11 cellular contexts compared by ENCODE assay signal in the genomic region with DNA sequence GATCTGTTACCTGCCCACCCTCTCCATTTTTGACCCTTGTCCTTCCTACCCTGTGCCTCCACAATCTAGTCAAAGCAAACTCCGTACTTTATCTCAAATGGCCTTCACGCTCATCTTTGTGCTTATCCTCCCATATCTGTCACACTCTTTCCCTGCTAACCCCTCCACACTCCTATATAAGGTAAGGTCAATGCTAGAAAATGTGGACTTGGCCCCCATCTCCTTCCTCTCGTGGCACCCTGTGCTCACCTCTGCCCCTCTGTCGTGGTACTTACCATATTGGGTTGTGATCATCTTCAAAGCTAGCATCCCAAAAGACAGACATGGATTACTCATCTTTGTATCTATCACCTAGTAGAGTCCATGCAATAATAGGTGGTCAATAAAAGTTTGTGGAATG.
"Had no signal": no experiment of that assay in that cellular context is flagged by ENCODE, and none has a peak within 500 bp of the region (broad histone marks: within the 10 kb centered on the region; RNA-seq: fewer than 3 reads in every experiment).

No MANE protein-coding gene starts in this region.

- H3K9me3 ChIP-seq: HAP-1 had no signal

- H3K4me1 ChIP-seq: HAP-1 had no signal

- H2AFZ ChIP-seq: GM23248, GM23338 had no signal

- H3K4me2 ChIP-seq: GM23338 had no signal

- FAIRE-seq: H1, H54 had no signal

- H3K9ac ChIP-seq: GM23248 had no signal

- ATAC-seq: GM23338, HCT116 had no signal

- H3K4me3 ChIP-seq: GM23248, GM23338, HAP-1 had no signal

- H3K36me3 ChIP-seq: HAP-1 had no signal

- DNase-seq: GM23248, GOT3, H7, H9, HCEC 1CT, HFFc6 had no signal

- H3K27ac ChIP-seq: GM23248 had no signal
